Comparison of ENCODE assay signal across 1 cellular context in the genomic region with DNA sequence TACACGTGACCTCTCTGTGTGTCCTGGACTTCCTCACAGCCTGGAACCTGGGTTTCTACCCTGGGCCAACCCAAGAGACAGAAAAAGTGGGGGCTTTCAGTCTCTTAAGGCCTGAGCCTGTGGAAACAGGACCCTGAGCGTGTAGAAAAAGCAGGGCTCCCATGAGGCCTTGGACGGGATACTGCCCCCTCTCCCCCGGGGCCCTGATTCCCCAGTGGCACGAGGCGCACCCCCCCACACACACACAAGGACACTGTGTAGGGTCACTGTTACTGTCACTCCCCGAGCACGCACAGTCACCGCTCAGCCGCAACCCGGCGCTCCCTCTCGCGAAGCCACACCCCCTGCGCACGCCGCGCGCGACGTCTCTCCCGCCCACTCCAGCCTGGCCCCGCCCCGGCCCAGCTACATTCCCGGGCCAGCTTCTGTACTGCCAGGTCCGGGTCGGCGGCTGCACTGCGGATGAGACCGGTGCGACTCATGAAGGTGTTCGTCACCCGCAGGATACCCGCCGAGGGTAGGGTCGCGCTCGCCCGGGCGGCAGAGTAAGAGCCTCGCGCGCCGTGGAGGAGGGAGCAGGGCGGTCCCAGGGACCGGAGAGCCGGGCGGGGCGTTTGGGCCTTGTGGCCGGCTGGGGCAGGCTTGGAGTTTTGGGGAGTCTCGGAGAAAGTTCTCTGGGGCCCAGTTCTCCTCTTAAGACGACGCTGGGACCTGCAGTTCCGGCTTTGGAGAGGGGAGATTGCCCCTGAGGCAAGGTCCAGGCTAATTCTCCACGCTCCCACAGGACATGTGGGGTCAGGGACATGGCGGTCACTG.
A peak's percentile ranks its signal among the peaks of the same experiment; 100 is the strongest.
TF ChIP-seq lines count a peak whose summit lies in the region.

Gene GRHPR, plus strand, starts transcription at position 408 of the 816 bp plus-strand sequence. Its CDS starts 55 bp downstream, at position 463.

TF ChIP-seq in HepG2, 621 proteins besides CTCF, POLR2A, EP300 and RAD21 (continued from another document and continues in another):
- TF ChIP-seq, protein P1, sequence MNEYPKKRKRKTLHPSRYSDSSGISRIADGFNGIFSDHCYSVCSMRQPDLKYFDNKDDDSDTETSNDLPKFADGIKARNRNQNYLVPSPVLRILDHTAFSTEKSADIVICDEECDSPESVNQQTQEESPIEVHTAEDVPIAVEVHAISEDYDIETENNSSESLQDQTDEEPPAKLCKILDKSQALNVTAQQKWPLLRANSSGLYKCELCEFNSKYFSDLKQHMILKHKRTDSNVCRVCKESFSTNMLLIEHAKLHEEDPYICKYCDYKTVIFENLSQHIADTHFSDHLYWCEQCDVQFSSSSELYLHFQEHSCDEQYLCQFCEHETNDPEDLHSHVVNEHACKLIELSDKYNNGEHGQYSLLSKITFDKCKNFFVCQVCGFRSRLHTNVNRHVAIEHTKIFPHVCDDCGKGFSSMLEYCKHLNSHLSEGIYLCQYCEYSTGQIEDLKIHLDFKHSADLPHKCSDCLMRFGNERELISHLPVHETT (CRISPR knock-in tag; conservative IDR thresholded peaks at IDR 0.05), result no peak
- TF ChIP-seq GATAD2A (CRISPR knock-in tag; IDR thresholded peaks at IDR 0.05) (peak; percentile 47), ZFP90 (CRISPR knock-in tag; IDR thresholded peaks at IDR 0.05; ENCODE audit: borderline replicate concordance) (peak; percentile 70), THAP9 (CRISPR knock-in tag; IDR thresholded peaks at IDR 0.05; ENCODE audit: borderline replicate concordance) (peak; percentile 76), SPEN (CRISPR knock-in tag; IDR thresholded peaks at IDR 0.05; ENCODE audit: low read depth) (peak; percentile 67; the same call in 1 of the 2 replicates), JUN (CRISPR knock-in tag; IDR thresholded peaks at IDR 0.05) (no peak), ZBTB21 (CRISPR knock-in tag; IDR thresholded peaks at IDR 0.05) (no peak), PRDM15 (CRISPR knock-in tag; IDR thresholded peaks at IDR 0.05) (no peak; the same call in 1 of the 2 replicates), PITX1 (CRISPR knock-in tag; IDR thresholded peaks at IDR 0.05) (no peak), ZNF772 (CRISPR knock-in tag; IDR thresholded peaks at IDR 0.05) (no peak; the same call in 1 of the 2 replicates), TGIF2 (CRISPR knock-in tag; IDR thresholded peaks at IDR 0.05) (peak; percentile 16; the same call in 1 of the 2 replicates), KLF12 (CRISPR knock-in tag; IDR thresholded peaks at IDR 0.05; ENCODE audit: borderline replicate concordance) (no peak; the same call in 1 of the 2 replicates), MAZ (IDR thresholded peaks at IDR 0.05; ENCODE audit: borderline replicate concordance, low read depth, low read length) (no peak), MAZ (CRISPR knock-in tag; IDR thresholded peaks at IDR 0.05; ENCODE audit: low read depth) (peak; percentile 85), BCL6 (CRISPR knock-in tag; IDR thresholded peaks at IDR 0.05) (no peak), ZBTB49 (CRISPR knock-in tag; IDR thresholded peaks at IDR 0.05; ENCODE audit: borderline replicate concordance) (no peak), ZFP36L2 (CRISPR knock-in tag; IDR thresholded peaks at IDR 0.05) (no peak), CREB1 (IDR thresholded peaks at IDR 0.05) (peak; percentile 46), CREB1 (CRISPR knock-in tag; IDR thresholded peaks at IDR 0.05) (peak; percentile 22; the same call in 1 of the 2 replicates), ZNF841 (CRISPR knock-in tag; IDR thresholded peaks at IDR 0.05; ENCODE audit: borderline replicate concordance) (no peak), ATF6 (CRISPR knock-in tag; conservative IDR thresholded peaks at IDR 0.05) (no peak), TMF1 (CRISPR knock-in tag; IDR thresholded peaks at IDR 0.05; ENCODE audit: low read depth) (peak; percentile 65; the same call in 1 of the 2 replicates), ZNF30 (CRISPR knock-in tag; IDR thresholded peaks at IDR 0.05) (no peak), ZNF24 (IDR thresholded peaks at IDR 0.05) (no peak), ZNF577 (CRISPR knock-in tag; IDR thresholded peaks at IDR 0.05; ENCODE audit: borderline replicate concordance, low read depth) (no peak), NKX3-1 (CRISPR knock-in tag; IDR thresholded peaks at IDR 0.05) (peak; percentile 83), KLF16 (CRISPR knock-in tag; IDR thresholded peaks at IDR 0.05) (peak in 1 of 2 experiments; percentile 25; a peak in 1 of 4 replicates), YY1 (IDR thresholded peaks at IDR 0.05; ENCODE audit: insufficient read depth, insufficient replicate concordance, low read depth, low read length) (peak; percentile 35), HDAC6 (IDR thresholded peaks at IDR 0.05; ENCODE audit: low read depth, low read length) (no peak), ZMAT5 (CRISPR knock-in tag; IDR thresholded peaks at IDR 0.05; ENCODE audit: borderline replicate concordance, low read depth) (no peak), ZNF615 (CRISPR knock-in tag; IDR thresholded peaks at IDR 0.05; ENCODE audit: borderline replicate concordance) (peak; percentile 65; the same call in 1 of the 2 replicates), RFXAP (CRISPR knock-in tag; IDR thresholded peaks at IDR 0.05; ENCODE audit: borderline replicate concordance) (no peak), TEAD2 (CRISPR knock-in tag; IDR thresholded peaks at IDR 0.05) (no peak), ZNF331 (CRISPR knock-in tag; IDR thresholded peaks at IDR 0.05) (0 out of 2 replicates have a peak, but pooled peaks have one; percentile 8), DNMT3B (CRISPR knock-in tag; conservative IDR thresholded peaks at IDR 0.05) (no peak), TBL1XR1 (IDR thresholded peaks at IDR 0.05; ENCODE audit: borderline replicate concordance, low read length, partially characterized antibody) (no peak), CENPT (CRISPR knock-in tag; IDR thresholded peaks at IDR 0.05; ENCODE audit: low read depth) (0 out of 2 replicates have a peak, but pooled peaks have one; percentile 34), ZNF720 (CRISPR knock-in tag; IDR thresholded peaks at IDR 0.05) (no peak), ZNF879 (CRISPR knock-in tag; IDR thresholded peaks at IDR 0.05) (peak; percentile 90)
- TF ChIP-seq, protein P2, sequence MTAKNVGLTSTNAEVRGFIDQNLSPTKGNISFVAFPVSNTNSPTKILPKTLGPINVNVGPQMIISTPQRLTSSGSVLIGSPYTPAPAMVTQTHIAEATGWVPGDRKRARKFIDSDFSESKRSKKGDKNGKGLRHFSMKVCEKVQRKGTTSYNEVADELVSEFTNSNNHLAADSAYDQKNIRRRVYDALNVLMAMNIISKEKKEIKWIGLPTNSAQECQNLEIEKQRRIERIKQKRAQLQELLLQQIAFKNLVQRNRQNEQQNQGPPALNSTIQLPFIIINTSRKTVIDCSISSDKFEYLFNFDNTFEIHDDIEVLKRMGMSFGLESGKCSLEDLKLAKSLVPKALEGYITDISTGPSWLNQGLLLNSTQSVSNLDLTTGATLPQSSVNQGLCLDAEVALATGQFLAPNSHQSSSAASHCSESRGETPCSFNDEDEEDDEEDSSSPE (CRISPR knock-in tag; IDR thresholded peaks at IDR 0.05), result peak; percentile 47; the same call in 1 of the 2 replicates
- TF ChIP-seq, protein P3, sequence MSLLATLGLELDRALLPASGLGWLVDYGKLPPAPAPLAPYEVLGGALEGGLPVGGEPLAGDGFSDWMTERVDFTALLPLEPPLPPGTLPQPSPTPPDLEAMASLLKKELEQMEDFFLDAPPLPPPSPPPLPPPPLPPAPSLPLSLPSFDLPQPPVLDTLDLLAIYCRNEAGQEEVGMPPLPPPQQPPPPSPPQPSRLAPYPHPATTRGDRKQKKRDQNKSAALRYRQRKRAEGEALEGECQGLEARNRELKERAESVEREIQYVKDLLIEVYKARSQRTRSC (CRISPR knock-in tag; IDR thresholded peaks at IDR 0.05; ENCODE audit: low read depth), result 0 out of 2 replicates have a peak, but pooled peaks have one; percentile 52
